ENCODE assay signal across 15 cellular contexts in the genomic region with DNA sequence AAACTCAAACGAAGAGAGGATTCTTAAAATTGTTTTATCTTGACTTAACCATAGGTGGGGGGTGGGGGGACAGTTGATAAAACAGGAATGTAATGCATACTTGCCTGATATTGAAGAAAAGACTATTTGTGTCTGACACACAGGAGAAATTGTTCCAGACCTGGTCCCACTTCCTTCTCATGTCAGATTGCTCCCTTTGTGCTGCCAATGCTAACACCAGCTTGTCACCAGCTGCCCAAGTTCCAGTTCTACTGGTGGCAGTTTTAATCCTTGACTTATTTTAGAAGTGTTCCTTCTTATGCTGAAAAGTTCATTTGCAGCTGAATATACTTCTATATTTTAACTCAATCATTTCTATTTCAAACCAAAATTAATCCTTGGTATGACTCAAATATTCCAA.
DNase-seq lines count a peak whose midpoint lies in the region; ATAC-seq and TF ChIP-seq lines count a peak whose summit lies in the region.
"Had no signal": no experiment of that assay in that cellular context is flagged by ENCODE, and none has a peak within 500 bp of the region (broad histone marks: within the 10 kb centered on the region; RNA-seq: fewer than 3 reads in every experiment).

No MANE protein-coding gene starts in this region.

- no peaks in the 10 kb centered on the region for H3K9me3 Mint-ChIP-seq in chondrocyte (ENCODE audit: low read depth)

- no peaks in the 10 kb centered on the region for H3K27me3 Mint-ChIP-seq in chondrocyte (ENCODE audit: low read depth)
- H3K27me3 Mint-ChIP-seq: CD8-positive, alpha-beta memory T cell had no signal

- peaks cover 22% of the 10 kb centered on the region for H3K4me1 Mint-ChIP-seq in chondrocyte (ENCODE audit: low read depth)

- peaks cover 2 to 11% of the 10 kb centered on the region in 2 donors for H3K4me1 ChIP-seq in thoracic aorta (ENCODE audit: control insufficient read depth in 1 of 2, low read depth in 2 of 2)
- H3K4me1 ChIP-seq: BLaER1 had no signal

- H3K27ac ChIP-seq in thoracic aorta: peak overlapping the region; percentile 58 to 74
- H3K27ac ChIP-seq: BLaER1 had no signal

- peak; percentile 48 for DNase-seq in COLO829 (ENCODE audit: low spot score)
- peak; percentile 11 for DNase-seq in NCI-H69 (lab: John Stamatoyannopoulos, UW)
- DNase-seq in chondrocyte (ENCODE audit: low spot score): no peak
- DNase-seq in thoracic aorta (ENCODE audit: low spot score): no peak
- no peak for DNase-seq in activated CD4-positive, alpha-beta T cell treated with anti-CD3 and anti-CD28 coated beads, Interleukin-2, amount 50 U/mL, for 4 hours
- no peak for DNase-seq in NK-92 treated with Interleukin-12 subunit alpha and Interleukin-12 subunit beta, amount 100 ng/mL, for 24 hours (lab: John Stamatoyannopoulos, UW)
- DNase-seq: 8988T; AML-193; CD8-positive, alpha-beta memory T cell; DMS 273 treated with DMSO at 0.1 percent for 48 hours; GOT3 had no signal

- H3K27ac Mint-ChIP-seq in chondrocyte (ENCODE audit: unreplicated experiment): peak overlapping the region; percentile 14
- H3K27ac Mint-ChIP-seq: CD8-positive, alpha-beta memory T cell had no signal

- TF ChIP-seq CTCF in chondrocyte (IDR thresholded peaks at IDR 0.05) (no peak), thoracic aorta (IDR thresholded peaks at IDR 0.05) (no peak)

- ATAC-seq in thoracic aorta (ENCODE audit: insufficient number of reproducible peaks, low FRiP score, low read depth) (no peak), HG02623 (IDR thresholded peaks at IDR 0.05; ENCODE audit: unreplicated experiment) (no peak)
- ATAC-seq: HepG2 had no signal

- H3K36me3 Mint-ChIP-seq in chondrocyte (ENCODE audit: low read depth): peaks cover 3% of the 10 kb centered on the region

- no peak overlapping the region for H3K4me3 Mint-ChIP-seq in chondrocyte (ENCODE audit: unreplicated experiment)
- H3K4me3 Mint-ChIP-seq: CD8-positive, alpha-beta memory T cell had no signal

- H3K36me3 ChIP-seq in thoracic aorta: no peaks in the 10 kb centered on the region
- H3K36me3 ChIP-seq: BLaER1, HAP-1 had no signal

- H3K9me3 ChIP-seq in thoracic aorta: no peaks in the 10 kb centered on the region
- H3K9me3 ChIP-seq: BLaER1, HAP-1 had no signal

- no peak overlapping the region for H3K4me3 ChIP-seq in thoracic aorta
- H3K4me3 ChIP-seq: BLaER1, HAP-1 had no signal

- H3K27me3 ChIP-seq in thoracic aorta (replicated peaks; ENCODE audit: insufficient read depth): no peaks in the 10 kb centered on the region
- H3K27me3 ChIP-seq: BLaER1 had no signal

Comparison
In these comparisons a context has a peak if more than half of its experiments do, and no peak if none do; other contexts are left out.
1. DNase-seq: peak in COLO829 (single experiment) and NCI-H69 (single experiment); none in chondrocyte (single experiment), thoracic aorta (single experiment), activated CD4-positive, alpha-beta T cell treated with anti-CD3 and anti-CD28 coated beads, Interleukin-2, amount 50 U/mL, for 4 hours (0 of 2) and NK-92 treated with Interleukin-12 subunit alpha and Interleukin-12 subunit beta, amount 100 ng/mL, for 24 hours (single experiment).